In genomic region chr22:23109079-23109347, GRCh38 we compare ENCODE assay signal across 35 cellular contexts. TPM values are rescaled to one million over a fixed set of nuclear protein-coding genes. Genes with fewer than 3 reads are reported as not detected.
"Had no signal": no experiment of that assay in that cellular context is flagged by ENCODE, and none has a peak within 500 bp of the region (broad histone marks: within the 10 kb centered on the region; RNA-seq: fewer than 3 reads in every experiment).

No MANE protein-coding gene starts in this region.

- H2AFZ ChIP-seq: PC-9 had no signal

- H3K4me1 Mint-ChIP-seq: activated CD4-positive, alpha-beta T cell treated with anti-CD3 and anti-CD28 coated beads for 36 hours; activated naive CD4-positive, alpha-beta T cell treated with anti-CD3 and anti-CD28 coated beads, Interleukin-2, amount 50 U/mL, for 24 hours; activated naive CD8-positive, alpha-beta T cell treated with anti-CD3 and anti-CD28 coated beads, Interleukin-2, amount 10 ng/mL, durations not matched to agents 7 days and 5 days had no signal

- DNase-seq: activated CD4-positive, alpha-beta memory T cell treated with anti-CD3 and anti-CD28 coated beads for 36 hours; activated CD4-positive, alpha-beta T cell treated with anti-CD3 and anti-CD28 coated beads for 36 hours; activated CD4-positive, alpha-beta T cell treated with anti-CD3 and anti-CD28 coated beads, Interleukin-2, amount 50 U/mL, for 1 hour; activated CD8-positive, alpha-beta memory T cell treated with anti-CD3 and anti-CD28 coated beads, Interleukin-2, amount 50 U/mL, for 48 hours; activated effector memory CD4-positive, alpha-beta T cell treated with Interleukin-2 at 50 U/mL for 16 hours; activated naive CD4-positive, alpha-beta T cell; activated naive CD8-positive, alpha-beta T cell treated with anti-CD3 and anti-CD28 coated beads, Interleukin-2, amount 10 ng/mL, durations not matched to agents 7 days and 5 days; activated T-cell treated with anti-CD3 and anti-CD28 coated beads, Interleukin-2, amount 50 U/mL, for 48 hours; amygdala; Kasumi-1; KG1; MG63; NCI-H1048; NCI-H1105 treated with DMSO at 0.1 percent for 48 hours; NCI-H1436; NCI-H1694; NCI-H1930; NCI-H2081 treated with DMSO at 0.1 percent for 48 hours; NCI-H345; NCI-H524 treated with DMSO at 0.1 percent for 48 hours; NK-92 treated with Interleukin-12 subunit alpha and Interleukin-12 subunit beta, amount 100 ng/mL, for 24 hours; PC-9; SIG-M5; SW 1271; T-helper 1 cell; T-helper 2 cell; T-helper 9 cell had no signal

- H3K27me3 ChIP-seq: MG63 had no signal

- FAIRE-seq: RCC 7860 had no signal

- H3K4me2 ChIP-seq: PC-9 had no signal

- H3K27me3 Mint-ChIP-seq: activated CD4-positive, alpha-beta memory T cell treated with anti-CD3 and anti-CD28 coated beads for 36 hours; activated CD4-positive, alpha-beta T cell treated with anti-CD3 and anti-CD28 coated beads for 36 hours; activated naive CD4-positive, alpha-beta T cell treated with anti-CD3 and anti-CD28 coated beads, Interleukin-2, amount 50 U/mL, for 24 hours; activated naive CD8-positive, alpha-beta T cell treated with anti-CD3 and anti-CD28 coated beads, Interleukin-2, amount 10 ng/mL, durations not matched to agents 7 days and 5 days; brain had no signal

- H3K9me3 ChIP-seq: MG63 had no signal

- H3K4me3 ChIP-seq: MG63, PC-9 had no signal

- H3K36me3 ChIP-seq: MG63 had no signal

- H3K27ac Mint-ChIP-seq: activated CD4-positive, alpha-beta memory T cell treated with anti-CD3 and anti-CD28 coated beads for 36 hours; activated CD4-positive, alpha-beta T cell treated with anti-CD3 and anti-CD28 coated beads for 36 hours; activated naive CD4-positive, alpha-beta T cell treated with anti-CD3 and anti-CD28 coated beads, Interleukin-2, amount 50 U/mL, for 24 hours; activated naive CD8-positive, alpha-beta T cell treated with anti-CD3 and anti-CD28 coated beads, Interleukin-2, amount 10 ng/mL, durations not matched to agents 7 days and 5 days had no signal

- ATAC-seq: activated CD4-positive, alpha-beta T cell treated with anti-CD3 and anti-CD28 coated beads for 36 hours; activated CD4-positive, CD25-positive, alpha-beta regulatory T cell treated with anti-CD3 and anti-CD28 coated beads, Interleukin-2, amount 50 U/mL, for 24 hours; Right ventricle myocardium inferior had no signal

- H3K4me3 Mint-ChIP-seq: activated CD4-positive, alpha-beta memory T cell treated with anti-CD3 and anti-CD28 coated beads for 36 hours; activated CD4-positive, alpha-beta T cell treated with anti-CD3 and anti-CD28 coated beads for 36 hours; activated naive CD4-positive, alpha-beta T cell treated with anti-CD3 and anti-CD28 coated beads, Interleukin-2, amount 50 U/mL, for 24 hours; activated naive CD8-positive, alpha-beta T cell treated with anti-CD3 and anti-CD28 coated beads, Interleukin-2, amount 10 ng/mL, durations not matched to agents 7 days and 5 days; brain had no signal

- H3K36me3 Mint-ChIP-seq: activated CD4-positive, alpha-beta memory T cell treated with anti-CD3 and anti-CD28 coated beads for 36 hours; activated naive CD4-positive, alpha-beta T cell treated with anti-CD3 and anti-CD28 coated beads, Interleukin-2, amount 50 U/mL, for 24 hours; activated naive CD8-positive, alpha-beta T cell treated with anti-CD3 and anti-CD28 coated beads, Interleukin-2, amount 10 ng/mL, durations not matched to agents 7 days and 5 days; brain had no signal

- H3K27ac ChIP-seq: PC-9, RWPE1 had no signal

- H3K9me3 Mint-ChIP-seq: activated CD4-positive, alpha-beta memory T cell treated with anti-CD3 and anti-CD28 coated beads for 36 hours; activated naive CD4-positive, alpha-beta T cell treated with anti-CD3 and anti-CD28 coated beads, Interleukin-2, amount 50 U/mL, for 24 hours; activated naive CD8-positive, alpha-beta T cell treated with anti-CD3 and anti-CD28 coated beads, Interleukin-2, amount 10 ng/mL, durations not matched to agents 7 days and 5 days; brain had no signal

RNA-seq across cellular contexts. Expression of gene RSPH14, which starts 32.8 kb away (rescaled TPM):
- total RNA-seq: bronchial epithelial cell, NCI-H460, Right ventricle myocardium inferior had no signal
